8 cellular contexts compared by ENCODE assay signal in genomic region chr2:169694113-169694893, GRCh38. TPM values are rescaled to one million over a fixed set of nuclear protein-coding genes. Genes with fewer than 3 reads are reported as not detected.
A peak's percentile ranks its signal among the peaks of the same experiment; 100 is the strongest.
DNase-seq lines count a peak whose midpoint lies in the region; ATAC-seq and TF ChIP-seq lines count a peak whose summit lies in the region.

Gene CFAP210 (minus strand): TSS chr2:169694405. CDS start chr2:169694327, 78 bp downstream.
Gene PHOSPHO2 (plus strand): TSS chr2:169694469. CDS start chr2:169700972, 6,503 bp downstream.

- WGBS in esophagus muscularis mucosa: 0% methylated on average over 41 of the region's 63 CpGs

- H3K27ac ChIP-seq in esophagus muscularis mucosa (replicated peaks in 1 of 4) (peak within 1 kb of the TSS; percentile 86 to 90 (median 88)), muscle layer of colon (ENCODE audit: low read depth, low read length) (peak within 1 kb of the TSS; percentile 87)

- H3K4me1 ChIP-seq in esophagus muscularis mucosa (peaks cover 11 to 21% (median 18%) of the 10 kb centered on the region in 4 donors), muscle layer of colon (ENCODE audit: insufficient read depth, low read length) (peaks cover 3% of the 10 kb centered on the region)

- H3K9ac ChIP-seq in muscle layer of colon (ENCODE audit: low read length): peak within 1 kb of the TSS; percentile 93

- H3K4me3 ChIP-seq in esophagus muscularis mucosa: peak within 1 kb of the TSS; percentile 68 to 91 (median 87)
- peak within 1 kb of the TSS; percentile 68 to 87 for H3K4me3 ChIP-seq in muscle layer of colon (ENCODE audit: low read depth in 1 of 2, low read length in 2 of 2)

- no peak for TF ChIP-seq CTCF in esophagus muscularis mucosa (IDR thresholded peaks at IDR 0.05)

- peak; percentile 100 for ATAC-seq in GM21737 (IDR thresholded peaks at IDR 0.05; ENCODE audit: unreplicated experiment)

- intact Hi-C loops in esophagus muscularis mucosa (cut with DNase I): loop anchor here (10.0 kb wide), 1 partner anchor 110 kb away; the partner anchor contains the start of gene PPIG

- H3K36me3 ChIP-seq in esophagus muscularis mucosa (peaks cover 0 to 7% (median under 1%) of the 10 kb centered on the region in 4 donors), muscle layer of colon (ENCODE audit: insufficient read depth, low read length) (no peaks in the 10 kb centered on the region)

- no peaks in the 10 kb centered on the region for H3K27me3 ChIP-seq in esophagus muscularis mucosa
- no peaks in the 10 kb centered on the region for H3K27me3 ChIP-seq in muscle layer of colon (ENCODE audit: control insufficient read depth in 1 of 2, insufficient read depth in 2 of 2, low read length in 2 of 2)

- TF ChIP-seq EP300 in esophagus muscularis mucosa (IDR thresholded peaks at IDR 0.05): no peak

- peak; percentile 93 for DNase-seq in DMS79 (lab: John Stamatoyannopoulos, UW)
- DNase-seq in KG1 (lab: John Stamatoyannopoulos, UW): peak; percentile 88
- peak; percentile 98 for DNase-seq in activated T-cell treated with anti-CD3 and anti-CD28 coated beads, Interleukin-2, amount 50 U/mL, for 48 hours
- peak; percentile 100 for DNase-seq in esophagus muscularis mucosa (ENCODE audit: extremely low spot score)
- DNase-seq in stimulated activated CD8-positive, alpha-beta memory T cell treated with anti-CD3 and anti-CD28 coated beads, Interleukin-7, amount 100 ng/mL, for 1 hour (ENCODE audit: low read depth in 2 of 2): peak; percentile 97 to 100

- peak; percentile 23 for TF ChIP-seq POLR2A in esophagus muscularis mucosa (IDR thresholded peaks at IDR 0.05; ENCODE audit: low read depth)

- no peaks in the 10 kb centered on the region for H3K9me3 ChIP-seq in esophagus muscularis mucosa
- no peaks in the 10 kb centered on the region for H3K9me3 ChIP-seq in muscle layer of colon (ENCODE audit: low read length)

TF ChIP-seq in PFSK-1, 5 proteins besides CTCF, POLR2A, EP300 and RAD21:
- peak; percentile 82 for TF ChIP-seq POLR2AphosphoS5 (IDR thresholded peaks at IDR 0.05; ENCODE audit: low read depth, low read length)
- peak; percentile 87; the same call in 1 of the 2 replicates for TF ChIP-seq SIN3A (IDR thresholded peaks at IDR 0.05; ENCODE audit: borderline replicate concordance, insufficient read depth, low read length)
- no peak for TF ChIP-seq REST (IDR thresholded peaks at IDR 0.05; ENCODE audit: insufficient read depth in 1 of 2, low read depth in 2 of 2, low read length in 2 of 2)
- TF ChIP-seq TAF1 (IDR thresholded peaks at IDR 0.05; ENCODE audit: borderline replicate concordance, insufficient read depth, low read length): peak; percentile 38; the same call in 1 of the 2 replicates
- peak; percentile 61 for TF ChIP-seq FOXP2 (optimal IDR thresholded peaks at IDR 0.05; ENCODE audit: borderline replicate concordance, extremely low read depth, extremely low read length, insufficient read depth)

RNA-seq across cellular contexts. Expression of gene CFAP210, which starts in this region (rescaled TPM):
- polyA plus RNA-seq in PFSK-1 (2012; ENCODE audit: insufficient read length, low read depth): not detected
- under 1 TPM in 1 of 4 donors, not detected in 3; 0.80 TPM for total RNA-seq in esophagus muscularis mucosa

RNA-seq across cellular contexts. Expression of gene PHOSPHO2, which starts in this region (rescaled TPM):
- polyA plus RNA-seq in PFSK-1 (2012; ENCODE audit: insufficient read length, low read depth): 1.0 TPM
- total RNA-seq in esophagus muscularis mucosa: 10 to 100 TPM in 1 of 4 donors, 1 to 10 TPM in 3; 3.3 to 18.7 (median 6.6) TPM

Comparison
In these comparisons a context has a peak if more than half of its experiments do, and no peak if none do; other contexts are left out.
1. Peak in every context shown above with its lines: DNase-seq, ATAC-seq, H3K4me3 ChIP-seq and H3K27ac ChIP-seq.